Comparison of ENCODE assay signal across 2 cellular contexts in the genomic region with DNA sequence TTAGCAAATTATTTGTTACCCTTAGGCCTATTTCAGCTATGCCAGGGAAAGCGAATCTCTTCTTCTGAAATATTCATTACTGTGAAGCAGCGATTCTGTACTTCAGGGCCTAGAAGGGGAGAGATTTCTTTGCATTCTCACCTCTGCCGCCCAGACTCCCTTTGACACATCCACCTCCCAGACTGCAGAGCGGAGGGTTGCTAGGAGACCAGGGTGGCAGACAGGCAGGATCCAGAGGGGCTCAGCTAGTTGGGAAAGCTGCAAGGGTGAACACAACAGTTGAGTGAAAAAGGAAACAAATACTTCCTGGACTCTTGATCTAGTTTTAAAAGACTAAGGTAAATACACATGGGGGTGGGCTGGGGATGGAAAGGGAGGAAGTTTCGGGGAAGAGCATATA.
TF ChIP-seq lines count a peak whose summit lies in the region.

No MANE protein-coding gene starts in this region.

TF ChIP-seq in SK-N-SH, 30 proteins besides CTCF, POLR2A, EP300 and RAD21 (continued from another document):
- TF ChIP-seq NFIC (IDR thresholded peaks at IDR 0.05; ENCODE audit: borderline replicate concordance), result no peak
- no peak for TF ChIP-seq MXI1 (IDR thresholded peaks at IDR 0.05; ENCODE audit: low read depth, low read length)
- TF ChIP-seq GABPA (IDR thresholded peaks at IDR 0.05; ENCODE audit: low read depth), result no peak
- no peak for TF ChIP-seq FOXJ3 (CRISPR knock-in tag; IDR thresholded peaks at IDR 0.05)
- TF ChIP-seq, protein P1, sequence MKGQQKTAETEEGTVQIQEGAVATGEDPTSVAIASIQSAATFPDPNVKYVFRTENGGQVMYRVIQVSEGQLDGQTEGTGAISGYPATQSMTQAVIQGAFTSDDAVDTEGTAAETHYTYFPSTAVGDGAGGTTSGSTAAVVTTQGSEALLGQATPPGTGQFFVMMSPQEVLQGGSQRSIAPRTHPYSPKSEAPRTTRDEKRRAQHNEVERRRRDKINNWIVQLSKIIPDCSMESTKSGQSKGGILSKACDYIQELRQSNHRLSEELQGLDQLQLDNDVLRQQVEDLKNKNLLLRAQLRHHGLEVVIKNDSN (IDR thresholded peaks at IDR 0.05; ENCODE audit: borderline replicate concordance, low read depth), result no peak
- no peak for TF ChIP-seq MEF2A (IDR thresholded peaks at IDR 0.05; ENCODE audit: borderline replicate concordance, low read depth)
- TF ChIP-seq JUND (IDR thresholded peaks at IDR 0.05), result no peak
- TF ChIP-seq TEAD4 (IDR thresholded peaks at IDR 0.05; ENCODE audit: borderline replicate concordance, insufficient read depth), result no peak
- TF ChIP-seq, protein P2, sequence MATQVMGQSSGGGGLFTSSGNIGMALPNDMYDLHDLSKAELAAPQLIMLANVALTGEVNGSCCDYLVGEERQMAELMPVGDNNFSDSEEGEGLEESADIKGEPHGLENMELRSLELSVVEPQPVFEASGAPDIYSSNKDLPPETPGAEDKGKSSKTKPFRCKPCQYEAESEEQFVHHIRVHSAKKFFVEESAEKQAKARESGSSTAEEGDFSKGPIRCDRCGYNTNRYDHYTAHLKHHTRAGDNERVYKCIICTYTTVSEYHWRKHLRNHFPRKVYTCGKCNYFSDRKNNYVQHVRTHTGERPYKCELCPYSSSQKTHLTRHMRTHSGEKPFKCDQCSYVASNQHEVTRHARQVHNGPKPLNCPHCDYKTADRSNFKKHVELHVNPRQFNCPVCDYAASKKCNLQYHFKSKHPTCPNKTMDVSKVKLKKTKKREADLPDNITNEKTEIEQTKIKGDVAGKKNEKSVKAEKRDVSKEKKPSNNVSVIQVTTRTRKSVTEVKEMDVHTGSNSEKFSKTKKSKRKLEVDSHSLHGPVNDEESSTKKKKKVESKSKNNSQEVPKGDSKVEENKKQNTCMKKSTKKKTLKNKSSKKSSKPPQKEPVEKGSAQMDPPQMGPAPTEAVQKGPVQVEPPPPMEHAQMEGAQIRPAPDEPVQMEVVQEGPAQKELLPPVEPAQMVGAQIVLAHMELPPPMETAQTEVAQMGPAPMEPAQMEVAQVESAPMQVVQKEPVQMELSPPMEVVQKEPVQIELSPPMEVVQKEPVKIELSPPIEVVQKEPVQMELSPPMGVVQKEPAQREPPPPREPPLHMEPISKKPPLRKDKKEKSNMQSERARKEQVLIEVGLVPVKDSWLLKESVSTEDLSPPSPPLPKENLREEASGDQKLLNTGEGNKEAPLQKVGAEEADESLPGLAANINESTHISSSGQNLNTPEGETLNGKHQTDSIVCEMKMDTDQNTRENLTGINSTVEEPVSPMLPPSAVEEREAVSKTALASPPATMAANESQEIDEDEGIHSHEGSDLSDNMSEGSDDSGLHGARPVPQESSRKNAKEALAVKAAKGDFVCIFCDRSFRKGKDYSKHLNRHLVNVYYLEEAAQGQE (IDR thresholded peaks at IDR 0.05; ENCODE audit: low read depth, low read length), result no peak
- TF ChIP-seq TAF1 (IDR thresholded peaks at IDR 0.05; ENCODE audit: borderline replicate concordance, low read depth, low read length), result no peak
- TF ChIP-seq SMC3 (IDR thresholded peaks at IDR 0.05; ENCODE audit: low read depth, low read length), result no peak
- TF ChIP-seq, protein P3, sequence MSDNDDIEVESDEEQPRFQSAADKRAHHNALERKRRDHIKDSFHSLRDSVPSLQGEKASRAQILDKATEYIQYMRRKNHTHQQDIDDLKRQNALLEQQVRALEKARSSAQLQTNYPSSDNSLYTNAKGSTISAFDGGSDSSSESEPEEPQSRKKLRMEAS (IDR thresholded peaks at IDR 0.05; ENCODE audit: low read depth), result no peak

TF ChIP-seq in SK-N-SH treated with all-trans-retinoic acid at 6 μM for 48 hours, 23 proteins besides CTCF, POLR2A, EP300 and RAD21 (continued from another document):
- TF ChIP-seq, protein P4, sequence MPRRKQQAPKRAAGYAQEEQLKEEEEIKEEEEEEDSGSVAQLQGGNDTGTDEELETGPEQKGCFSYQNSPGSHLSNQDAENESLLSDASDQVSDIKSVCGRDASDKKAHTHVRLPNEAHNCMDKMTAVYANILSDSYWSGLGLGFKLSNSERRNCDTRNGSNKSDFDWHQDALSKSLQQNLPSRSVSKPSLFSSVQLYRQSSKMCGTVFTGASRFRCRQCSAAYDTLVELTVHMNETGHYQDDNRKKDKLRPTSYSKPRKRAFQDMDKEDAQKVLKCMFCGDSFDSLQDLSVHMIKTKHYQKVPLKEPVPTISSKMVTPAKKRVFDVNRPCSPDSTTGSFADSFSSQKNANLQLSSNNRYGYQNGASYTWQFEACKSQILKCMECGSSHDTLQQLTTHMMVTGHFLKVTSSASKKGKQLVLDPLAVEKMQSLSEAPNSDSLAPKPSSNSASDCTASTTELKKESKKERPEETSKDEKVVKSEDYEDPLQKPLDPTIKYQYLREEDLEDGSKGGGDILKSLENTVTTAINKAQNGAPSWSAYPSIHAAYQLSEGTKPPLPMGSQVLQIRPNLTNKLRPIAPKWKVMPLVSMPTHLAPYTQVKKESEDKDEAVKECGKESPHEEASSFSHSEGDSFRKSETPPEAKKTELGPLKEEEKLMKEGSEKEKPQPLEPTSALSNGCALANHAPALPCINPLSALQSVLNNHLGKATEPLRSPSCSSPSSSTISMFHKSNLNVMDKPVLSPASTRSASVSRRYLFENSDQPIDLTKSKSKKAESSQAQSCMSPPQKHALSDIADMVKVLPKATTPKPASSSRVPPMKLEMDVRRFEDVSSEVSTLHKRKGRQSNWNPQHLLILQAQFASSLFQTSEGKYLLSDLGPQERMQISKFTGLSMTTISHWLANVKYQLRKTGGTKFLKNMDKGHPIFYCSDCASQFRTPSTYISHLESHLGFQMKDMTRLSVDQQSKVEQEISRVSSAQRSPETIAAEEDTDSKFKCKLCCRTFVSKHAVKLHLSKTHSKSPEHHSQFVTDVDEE (CRISPR knock-in tag; IDR thresholded peaks at IDR 0.05), result no peak
- no peak for TF ChIP-seq TOX (CRISPR knock-in tag; IDR thresholded peaks at IDR 0.05; ENCODE audit: borderline replicate concordance)
- no peak for TF ChIP-seq ARNTL (CRISPR knock-in tag; IDR thresholded peaks at IDR 0.05; ENCODE audit: borderline replicate concordance, low read depth)
- TF ChIP-seq, protein P5, sequence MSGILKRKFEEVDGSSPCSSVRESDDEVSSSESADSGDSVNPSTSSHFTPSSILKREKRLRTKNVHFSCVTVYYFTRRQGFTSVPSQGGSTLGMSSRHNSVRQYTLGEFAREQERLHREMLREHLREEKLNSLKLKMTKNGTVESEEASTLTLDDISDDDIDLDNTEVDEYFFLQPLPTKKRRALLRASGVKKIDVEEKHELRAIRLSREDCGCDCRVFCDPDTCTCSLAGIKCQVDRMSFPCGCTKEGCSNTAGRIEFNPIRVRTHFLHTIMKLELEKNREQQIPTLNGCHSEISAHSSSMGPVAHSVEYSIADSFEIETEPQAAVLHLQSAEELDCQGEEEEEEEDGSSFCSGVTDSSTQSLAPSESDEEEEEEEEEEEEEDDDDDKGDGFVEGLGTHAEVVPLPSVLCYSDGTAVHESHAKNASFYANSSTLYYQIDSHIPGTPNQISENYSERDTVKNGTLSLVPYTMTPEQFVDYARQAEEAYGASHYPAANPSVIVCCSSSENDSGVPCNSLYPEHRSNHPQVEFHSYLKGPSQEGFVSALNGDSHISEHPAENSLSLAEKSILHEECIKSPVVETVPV (CRISPR knock-in tag; IDR thresholded peaks at IDR 0.05), result no peak
- TF ChIP-seq TCF4 (CRISPR knock-in tag; IDR thresholded peaks at IDR 0.05; ENCODE audit: borderline replicate concordance), result no peak
- no peak for TF ChIP-seq ZFP30 (CRISPR knock-in tag; IDR thresholded peaks at IDR 0.05)
- TF ChIP-seq, protein P6, sequence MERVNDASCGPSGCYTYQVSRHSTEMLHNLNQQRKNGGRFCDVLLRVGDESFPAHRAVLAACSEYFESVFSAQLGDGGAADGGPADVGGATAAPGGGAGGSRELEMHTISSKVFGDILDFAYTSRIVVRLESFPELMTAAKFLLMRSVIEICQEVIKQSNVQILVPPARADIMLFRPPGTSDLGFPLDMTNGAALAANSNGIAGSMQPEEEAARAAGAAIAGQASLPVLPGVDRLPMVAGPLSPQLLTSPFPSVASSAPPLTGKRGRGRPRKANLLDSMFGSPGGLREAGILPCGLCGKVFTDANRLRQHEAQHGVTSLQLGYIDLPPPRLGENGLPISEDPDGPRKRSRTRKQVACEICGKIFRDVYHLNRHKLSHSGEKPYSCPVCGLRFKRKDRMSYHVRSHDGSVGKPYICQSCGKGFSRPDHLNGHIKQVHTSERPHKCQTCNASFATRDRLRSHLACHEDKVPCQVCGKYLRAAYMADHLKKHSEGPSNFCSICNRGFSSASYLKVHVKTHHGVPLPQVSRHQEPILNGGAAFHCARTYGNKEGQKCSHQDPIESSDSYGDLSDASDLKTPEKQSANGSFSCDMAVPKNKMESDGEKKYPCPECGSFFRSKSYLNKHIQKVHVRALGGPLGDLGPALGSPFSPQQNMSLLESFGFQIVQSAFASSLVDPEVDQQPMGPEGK (CRISPR knock-in tag; IDR thresholded peaks at IDR 0.05; ENCODE audit: borderline replicate concordance), result no peak
- no peak for TF ChIP-seq ZFP3 (CRISPR knock-in tag; IDR thresholded peaks at IDR 0.05)
- TF ChIP-seq ZNF8 (CRISPR knock-in tag; IDR thresholded peaks at IDR 0.05), result no peak
- no peak for TF ChIP-seq ESRRG (CRISPR knock-in tag; IDR thresholded peaks at IDR 0.05)
